ENCODE assay signal across 8 cellular contexts in the genomic region with DNA sequence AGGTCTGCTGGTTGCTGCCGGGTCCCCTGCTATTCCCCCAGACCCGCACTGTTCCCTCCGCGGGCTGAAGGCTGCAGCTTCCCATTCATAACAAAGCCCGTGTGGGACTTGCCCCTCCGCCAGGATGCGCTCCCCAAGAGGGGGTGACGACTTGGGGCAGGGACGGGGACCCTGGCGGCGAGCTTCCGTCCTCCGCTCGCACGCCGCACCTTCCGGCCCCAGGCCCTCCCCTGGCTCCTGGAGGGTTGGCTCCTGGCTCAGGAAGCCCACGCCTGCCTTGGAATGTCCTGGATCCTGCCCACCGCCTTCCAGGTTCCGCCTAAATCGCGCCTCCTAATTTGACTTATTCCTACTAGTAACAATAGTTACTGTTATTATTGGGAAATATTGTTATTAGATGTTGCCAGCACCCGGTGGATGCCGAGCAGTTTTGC. TPM values are rescaled to one million over a fixed set of nuclear protein-coding genes. Genes with fewer than 3 reads are reported as not detected.
DNase-seq lines count a peak whose midpoint lies in the region; ATAC-seq, FAIRE-seq and TF ChIP-seq lines count a peak whose summit lies in the region.

No MANE protein-coding gene starts in this region.

- ATAC-seq in GM19438 (IDR thresholded peaks at IDR 0.05; ENCODE audit: low read depth, unreplicated experiment) (peak; percentile 21), Right ventricle myocardium superior (ENCODE audit: poor library complexity) (peak; percentile 19)

- H3K4me3 Mint-ChIP-seq in progenitor cell of endocrine pancreas (ENCODE audit: low read depth): peak overlapping the region; percentile 89

- peak; percentile 66 for TF ChIP-seq CTCF in progenitor cell of endocrine pancreas (IDR thresholded peaks at IDR 0.05; ENCODE audit: unreplicated experiment)

- no peaks in the 10 kb centered on the region for H3K36me3 Mint-ChIP-seq in progenitor cell of endocrine pancreas (ENCODE audit: insufficient read depth)

- H3K27me3 Mint-ChIP-seq in progenitor cell of endocrine pancreas: no peaks in the 10 kb centered on the region

- peaks cover 2% of the 10 kb centered on the region for H3K4me1 Mint-ChIP-seq in progenitor cell of endocrine pancreas (ENCODE audit: low read depth)

- H3K27ac Mint-ChIP-seq in progenitor cell of endocrine pancreas: peak overlapping the region; percentile 95

- peak; percentile 39 to 50 for DNase-seq in AML-193 (lab: John Stamatoyannopoulos, UW)
- DNase-seq in NOMO-1 treated with dmso at 0.1 percent for 144 hours (lab: John Stamatoyannopoulos, UW; ENCODE audit: unreplicated experiment): peak; percentile 39
- DNase-seq in activated naive CD4-positive, alpha-beta T cell treated with Interleukin-2 at 50 U/mL for 16 hours: peak; percentile 52
- peak; percentile 75 for DNase-seq in Right ventricle myocardium superior
- no peak for DNase-seq in progenitor cell of endocrine pancreas (ENCODE audit: low spot score, unreplicated experiment)
- DNase-seq in NCI-H187 treated with DMSO at 0.1 percent for 48 hours (lab: John Stamatoyannopoulos, UW): no peak
- no peak for DNase-seq in GM19239 (ENCODE audit: insufficient read length, low spot score)

- H3K9me3 Mint-ChIP-seq in progenitor cell of endocrine pancreas (ENCODE audit: low read depth): no peaks in the 10 kb centered on the region

- intact Hi-C loops in Right ventricle myocardium superior (cut with DNase I): no loop called here

- no peak for FAIRE-seq in GM19239 (lab: Jason Lieb, UNC)

RNA-seq across cellular contexts. Expression of a gene that starts 1.1 kb away (rescaled TPM):
- total RNA-seq in Right ventricle myocardium superior: 4.0 TPM
- total RNA-seq in progenitor cell of endocrine pancreas: 22.9 and 29.0 TPM in 2 replicates

RNA-seq across cellular contexts. Expression of a gene that starts 32.0 kb away (rescaled TPM):
- 350 TPM for total RNA-seq in Right ventricle myocardium superior
- total RNA-seq in progenitor cell of endocrine pancreas: 0.09 TPM in 1 of 2 replicates, not detected in the other

RNA-seq across cellular contexts. Expression of a gene that starts 42.0 kb away (rescaled TPM):
- total RNA-seq in Right ventricle myocardium superior: 14.6 TPM
- 22.2 and 23.2 TPM in 2 replicates for total RNA-seq in progenitor cell of endocrine pancreas

Comparison
In these comparisons a context has a peak if more than half of its experiments do, and no peak if none do; other contexts are left out.
1. DNase-seq: peak in AML-193 (2 of 2), NOMO-1 treated with dmso at 0.1 percent for 144 hours (single experiment), activated naive CD4-positive, alpha-beta T cell treated with Interleukin-2 at 50 U/mL for 16 hours (single experiment) and Right ventricle myocardium superior (single experiment); none in progenitor cell of endocrine pancreas (single experiment), NCI-H187 treated with DMSO at 0.1 percent for 48 hours (single experiment) and GM19239 (single experiment).
2. RNA of a gene that starts 32.0 kb away (total RNA-seq): 350 TPM in Right ventricle myocardium superior (single experiment); 0.09 TPM in progenitor cell of endocrine pancreas; every median in the first group is over 100 times any median in the second.